Comparison of ENCODE assay signal across 8 cellular contexts in genomic region chr6:21987501-21987957, GRCh38.
DNase-seq lines count a peak whose midpoint lies in the region; ATAC-seq and TF ChIP-seq lines count a peak whose summit lies in the region.

No MANE protein-coding gene starts in this region.

- peak; percentile 95 for ATAC-seq in GM21825 (IDR thresholded peaks at IDR 0.05; ENCODE audit: unreplicated experiment)

- TF ChIP-seq CTCF in Loucy (conservative IDR thresholded peaks at IDR 0.05; ENCODE audit: low read length) (no peak), astrocyte of the spinal cord (IDR thresholded peaks at IDR 0.05; ENCODE audit: low read depth, low read length) (no peak)

- no peak overlapping the region for H3K9ac ChIP-seq in Loucy (ENCODE audit: low read depth, low read length, poor library complexity, severe bottlenecking)

- peak overlapping the region; percentile 53 for H3K4me2 ChIP-seq in Loucy (ENCODE audit: low read depth, low read length, poor library complexity, severe bottlenecking)

- H3K4me1 ChIP-seq in Loucy (ENCODE audit: insufficient read depth, low read length, poor library complexity, severe bottlenecking): peaks cover 34% of the 10 kb centered on the region

- peaks cover 9% of the 10 kb centered on the region; the same call in 1 of the 2 replicates for H3F3A ChIP-seq in Loucy (ENCODE audit: low read depth)

- no peaks in the 10 kb centered on the region for H3K9me2 ChIP-seq in Loucy (replicated peaks; ENCODE audit: low read depth, low read length)

- peaks cover 66% of the 10 kb centered on the region for H3K79me2 ChIP-seq in Loucy (ENCODE audit: insufficient read depth, low read length)

- peak overlapping the region; percentile 38 for H3K4me3 ChIP-seq in Loucy (ENCODE audit: low read length, poor library complexity, severe bottlenecking)
- no peak overlapping the region for H3K4me3 ChIP-seq in astrocyte of the spinal cord (ENCODE audit: low read depth, low read length)

- H2AFZ ChIP-seq in Loucy (ENCODE audit: low read length): no peak overlapping the region

- peaks cover 64% of the 10 kb centered on the region for H3K36me3 ChIP-seq in Loucy (ENCODE audit: insufficient read depth, low read length)

- no peaks in the 10 kb centered on the region for H3K9me3 ChIP-seq in Loucy (ENCODE audit: insufficient read depth, low read depth, low read length)

- DNase-seq in GM04504 (ENCODE audit: low read depth) (peak; percentile 66), astrocyte of the spinal cord (ENCODE audit: low read depth, low spot score) (peak; percentile 92), iris pigment epithelial cell (ENCODE audit: low read depth) (peak; percentile 98), smooth muscle cell of the brain vasculature (ENCODE audit: low read depth, low spot score) (peak; percentile 66), NCI-H2196 treated with DMSO at 0.1 percent for 48 hours (lab: John Stamatoyannopoulos, UW; ENCODE audit: unreplicated experiment) (no peak), superior temporal gyrus (ENCODE audit: extremely low spot score) (no peak)

- peaks cover 52% of the 10 kb centered on the region for H4K20me1 ChIP-seq in Loucy (ENCODE audit: insufficient read depth, low read length, poor library complexity, severe bottlenecking)

- H3K27me3 ChIP-seq in Loucy (ENCODE audit: insufficient read depth, low read length, poor library complexity, severe bottlenecking): no peaks in the 10 kb centered on the region

- in situ Hi-C loops in astrocyte of the spinal cord (cut with HindIII; ENCODE audit: low sequenced_read_pairs): no loop called here

Comparison
In these comparisons a context has a peak if more than half of its experiments do, and no peak if none do; other contexts are left out.
1. DNase-seq: peak in GM04504 (single experiment), astrocyte of the spinal cord (single experiment), iris pigment epithelial cell (single experiment) and smooth muscle cell of the brain vasculature (single experiment); none in NCI-H2196 treated with DMSO at 0.1 percent for 48 hours (single experiment) and superior temporal gyrus (single experiment).